In the genomic region with DNA sequence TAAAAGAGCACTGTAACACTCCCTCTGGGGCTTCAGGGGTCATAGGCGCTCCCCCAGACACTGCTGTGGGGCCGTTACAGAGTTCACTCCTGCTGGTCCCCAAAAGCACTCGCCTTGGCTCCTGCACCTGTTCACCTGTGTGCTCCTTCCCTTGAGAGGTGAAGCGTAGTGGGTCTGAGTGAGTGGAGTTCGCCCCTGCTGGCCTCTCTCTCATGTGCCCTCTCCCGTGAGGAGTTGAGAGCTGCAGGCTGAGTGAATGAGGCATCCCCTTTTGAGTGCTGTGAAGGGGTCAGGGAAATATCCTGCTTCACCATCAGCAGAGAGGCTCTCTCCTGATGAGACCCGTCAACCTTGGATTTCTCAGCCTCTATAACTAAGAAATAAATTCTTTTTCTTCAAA, we compare ENCODE assay signal across 20 cellular contexts.
DNase-seq lines count a peak whose midpoint lies in the region; ATAC-seq and TF ChIP-seq lines count a peak whose summit lies in the region.
"Had no signal": no experiment of that assay in that cellular context is flagged by ENCODE, and none has a peak within 500 bp of the region (broad histone marks: within the 10 kb centered on the region; RNA-seq: fewer than 3 reads in every experiment).

No MANE protein-coding gene starts in this region.

- H3K4me3 Mint-ChIP-seq in neural progenitor cell = no peak overlapping the region
- H3K4me3 Mint-ChIP-seq: CD4-positive, alpha-beta memory T cell; HFFc6 had no signal

- peak; percentile 45 for DNase-seq in H7
- DNase-seq in NCI-H69 (lab: John Stamatoyannopoulos, UW) = peak; percentile 3
- peak; percentile 47 for DNase-seq in iPS-NIHi7 (ENCODE audit: extremely low spot score)
- DNase-seq in neural progenitor cell (ENCODE audit: low spot score) = peak; percentile 34
- DNase-seq in hippocampal formation (lab: John Stamatoyannopoulos, UW) = no peak
- no peak for DNase-seq in SHP77 treated with DMSO at 0.1 percent for 48 hours (lab: John Stamatoyannopoulos, UW)
- DNase-seq: Calu3, DMS53, HFFc6, MG63, NCI-H1092 treated with DMSO at 0.1 percent for 48 hours, NCI-H1694, NCI-H2107, NCI-H345, NCI-H526, OCI-M1, RPMI8226 had no signal

- H4K20me1 ChIP-seq in neural progenitor cell (ENCODE audit: low read depth) = no peaks in the 10 kb centered on the region

- H3F3A ChIP-seq in neural progenitor cell (ENCODE audit: low read depth) = no peaks in the 10 kb centered on the region

- peaks cover 4% of the 10 kb centered on the region for H3K27me3 Mint-ChIP-seq in neural progenitor cell (ENCODE audit: insufficient read depth, low read depth)

- H3K36me3 ChIP-seq in H7 (replicated peaks; ENCODE audit: control insufficient read depth, insufficient read depth, low read length) = no peaks in the 10 kb centered on the region
- H3K36me3 ChIP-seq in neural progenitor cell = no peaks in the 10 kb centered on the region
- H3K36me3 ChIP-seq: MG63, SJCRH30 had no signal

- H3K4me3 ChIP-seq in H7 (ENCODE audit: insufficient read depth, low read depth, low read length) (no peak overlapping the region), neural progenitor cell (no peak overlapping the region)
- H3K4me3 ChIP-seq: MG63, SJCRH30 had no signal

- H3K4me2 ChIP-seq in neural progenitor cell = no peak overlapping the region

- TF ChIP-seq CTCF in neural progenitor cell (IDR thresholded peaks at IDR 0.05) = peak; percentile 15

- no peaks in the 10 kb centered on the region for H3K4me1 ChIP-seq in neural progenitor cell

- no peak for ATAC-seq in HG03175 (IDR thresholded peaks at IDR 0.05; ENCODE audit: unreplicated experiment)

- peaks cover 10% of the 10 kb centered on the region for H3K4me1 Mint-ChIP-seq in neural progenitor cell

- H3K27ac Mint-ChIP-seq in neural progenitor cell = no peak overlapping the region
- H3K27ac Mint-ChIP-seq: HFFc6 had no signal

- no peaks in the 10 kb centered on the region for H3K36me3 Mint-ChIP-seq in neural progenitor cell
- H3K36me3 Mint-ChIP-seq: CD4-positive, alpha-beta memory T cell had no signal

- H3K27me3 ChIP-seq in H7 (ENCODE audit: control insufficient read depth, insufficient read depth, low read length) = no peaks in the 10 kb centered on the region
- no peaks in the 10 kb centered on the region for H3K27me3 ChIP-seq in neural progenitor cell
- H3K27me3 ChIP-seq: MG63, SJCRH30 had no signal

- H3K9ac ChIP-seq in neural progenitor cell = no peak overlapping the region

- H3K9me3 ChIP-seq in neural progenitor cell (ENCODE audit: low read depth) = no peaks in the 10 kb centered on the region
- H3K9me3 ChIP-seq: MG63, SJCRH30 had no signal

- no peak overlapping the region for H2AFZ ChIP-seq in neural progenitor cell (replicated peaks)

- H3K27ac ChIP-seq in neural progenitor cell = no peak overlapping the region

- H3K9me3 Mint-ChIP-seq in neural progenitor cell = no peaks in the 10 kb centered on the region
- H3K9me3 Mint-ChIP-seq: CD4-positive, alpha-beta memory T cell; HFFc6 had no signal

- H3K79me2 ChIP-seq in neural progenitor cell (ENCODE audit: low read depth) = no peaks in the 10 kb centered on the region

Comparison
In these comparisons a context has a peak if more than half of its experiments do, and no peak if none do; other contexts are left out.
1. DNase-seq: peak in H7 (single experiment), NCI-H69 (single experiment), iPS-NIHi7 (single experiment) and neural progenitor cell (single experiment); none in hippocampal formation (0 of 2) and SHP77 treated with DMSO at 0.1 percent for 48 hours (single experiment).